Comparison of ENCODE assay signal across 8 cellular contexts in genomic region chr18:36128907-36129299, GRCh38. TPM values are rescaled to one million over a fixed set of nuclear protein-coding genes. Genes with fewer than 3 reads are reported as not detected.
DNase-seq lines count a peak whose midpoint lies in the region; ATAC-seq and TF ChIP-seq lines count a peak whose summit lies in the region.

No MANE protein-coding gene starts in this region.

- H3K36me3 Mint-ChIP-seq in CD14-positive monocyte, result peaks cover 22% of the 10 kb centered on the region in 2 donors

- no peaks in the 10 kb centered on the region for H4K20me1 ChIP-seq in OCI-LY1 (ENCODE audit: insufficient read depth, low read length)

- H3K4me3 Mint-ChIP-seq in CD14-positive monocyte, result peak overlapping the region; percentile 93 to 94

- intact Hi-C loops in CD14-positive monocyte (cut with micrococcal nuclease), result loop anchor here (1.0 to 10.0 kb wide), 3 partner anchors 62 to 156 kb away; partner anchors contain the start of genes RPRD1A (in 2 of the 2) and RMP24 (in 1 of the 2)

- H3K4me1 ChIP-seq in OCI-LY1 (ENCODE audit: insufficient read depth, low read length, severe bottlenecking) (peaks cover 30% of the 10 kb centered on the region), parathyroid adenoma (peaks cover 7% of the 10 kb centered on the region)

- H2AFZ ChIP-seq in OCI-LY1 (ENCODE audit: low read length) (peak overlapping the region; percentile 81; the same call in 1 of the 2 replicates), parathyroid adenoma (peak overlapping the region; percentile 97)

- DNase-seq in CD14-positive monocyte (ENCODE audit: low spot score), result no peak
- no peak for DNase-seq in epithelial cell of prostate (ENCODE audit: low read depth, low spot score)
- DNase-seq in NCI-H226, result no peak
- DNase-seq in NCI-H2107 (lab: John Stamatoyannopoulos, UW), result no peak
- DNase-seq in NCI-H128 (lab: John Stamatoyannopoulos, UW; ENCODE audit: unreplicated experiment), result no peak

- ATAC-seq in GM21576 (IDR thresholded peaks at IDR 0.05; ENCODE audit: unreplicated experiment), result peak; percentile 13

- H3F3A ChIP-seq in OCI-LY1 (ENCODE audit: insufficient read depth, low read length), result no peaks in the 10 kb centered on the region

- H3K27me3 ChIP-seq in OCI-LY1 (ENCODE audit: insufficient read depth, low read length) (no peaks in the 10 kb centered on the region), parathyroid adenoma (ENCODE audit: control insufficient read depth, insufficient read depth, low read length) (no peaks in the 10 kb centered on the region)

- H3K9me3 Mint-ChIP-seq in CD14-positive monocyte, result no peaks in the 10 kb centered on the region

- H3K9me3 ChIP-seq in OCI-LY1 (ENCODE audit: low read length) (no peaks in the 10 kb centered on the region), parathyroid adenoma (ENCODE audit: control insufficient read depth, low read length) (no peaks in the 10 kb centered on the region)

- H3K9ac ChIP-seq in OCI-LY1 (ENCODE audit: low read length) (peak overlapping the region; percentile 94), parathyroid adenoma (peak overlapping the region; percentile 64)

- H3K27ac ChIP-seq in OCI-LY1 (ENCODE audit: low read depth, low read length, poor library complexity, severe bottlenecking) (no peak overlapping the region), epithelial cell of prostate (peak overlapping the region; percentile 92), parathyroid adenoma (peak overlapping the region; percentile 98)

- H3K4me1 Mint-ChIP-seq in CD14-positive monocyte, result peaks cover 38% of the 10 kb centered on the region

- peaks cover 0 to 2% (median 2%) of the 10 kb centered on the region in 3 donors for H3K27me3 Mint-ChIP-seq in CD14-positive monocyte (ENCODE audit: low read depth in 3 of 3)

- peaks cover 21% of the 10 kb centered on the region; the same call in 1 of the 2 replicates for H3K36me3 ChIP-seq in OCI-LY1 (ENCODE audit: insufficient read depth, low read length)
- no peaks in the 10 kb centered on the region for H3K36me3 ChIP-seq in parathyroid adenoma (ENCODE audit: control insufficient read depth, insufficient read depth, low read length)

- TF ChIP-seq CTCF in CD14-positive monocyte (IDR thresholded peaks at IDR 0.05), result no peak
- no peak for TF ChIP-seq CTCF in OCI-LY1 (IDR thresholded peaks at IDR 0.05; ENCODE audit: low read length)
- TF ChIP-seq CTCF in parathyroid adenoma (IDR thresholded peaks at IDR 0.05), result no peak

- peak overlapping the region; percentile 97 for H3K4me2 ChIP-seq in OCI-LY1 (ENCODE audit: low read length)
- peak overlapping the region; percentile 100 for H3K4me2 ChIP-seq in parathyroid adenoma (ENCODE audit: low read length)

- peak overlapping the region; percentile 100 for H3K4me3 ChIP-seq in OCI-LY1 (ENCODE audit: low read depth, low read length, poor library complexity, severe bottlenecking)
- peak overlapping the region; percentile 91 for H3K4me3 ChIP-seq in parathyroid adenoma (ENCODE audit: low read depth, low read length)

- H3K9me2 ChIP-seq in OCI-LY1 (ENCODE audit: low read depth, low read length), result no peaks in the 10 kb centered on the region

- peaks cover 37% of the 10 kb centered on the region for H3K79me2 ChIP-seq in OCI-LY1 (ENCODE audit: insufficient read depth, low read length)
- peaks cover 23% of the 10 kb centered on the region for H3K79me2 ChIP-seq in parathyroid adenoma

- peak overlapping the region in 5 of 7 donors; percentile 60 to 98 (median 97) for H3K27ac Mint-ChIP-seq in CD14-positive monocyte

RNA-seq across cellular contexts. Expression of gene SLC39A6, which starts 0.2 kb away (rescaled TPM):
- 10 to 100 TPM; 16.8 to 20.1 TPM for polyA plus RNA-seq in CD14-positive monocyte

RNA-seq across cellular contexts. Expression of gene ELP2, which starts 0.8 kb away (rescaled TPM):
- polyA plus RNA-seq in CD14-positive monocyte, result 10 to 100 TPM; 27.1 to 52.5 TPM

RNA-seq across cellular contexts. Expression of gene MOCOS, which starts 58.4 kb away (rescaled TPM):
- polyA plus RNA-seq in CD14-positive monocyte, result under 1 TPM in 1 of 2 donors, not detected in 1; 0.05 TPM
